In genomic region chr18:45838302-45839070, GRCh38 we compare ENCODE assay signal across 11 cellular contexts. TPM values are rescaled to one million over a fixed set of nuclear protein-coding genes. Genes with fewer than 3 reads are reported as not detected.
DNase-seq lines count a peak whose midpoint lies in the region; ATAC-seq, FAIRE-seq and TF ChIP-seq lines count a peak whose summit lies in the region.
"Had no signal": no experiment of that assay in that cellular context is flagged by ENCODE, and none has a peak within 500 bp of the region (broad histone marks: within the 10 kb centered on the region; RNA-seq: fewer than 3 reads in every experiment).

No MANE protein-coding gene starts in this region.

- no peaks in the 10 kb centered on the region for H3K36me3 ChIP-seq in body of pancreas (replicated peaks in 1 of 2; ENCODE audit: insufficient read depth in 1 of 2, low read depth in 2 of 2)
- H3K36me3 ChIP-seq in left lung = no peaks in the 10 kb centered on the region

- H3K4me1 ChIP-seq in body of pancreas (peaks cover 23% of the 10 kb centered on the region), left lung (peaks cover 16 to 25% of the 10 kb centered on the region in 2 donors)

- TF ChIP-seq CTCF in activated CD8-positive, alpha-beta T cell treated with anti-CD3 and anti-CD28 coated beads for 36 hours (IDR thresholded peaks at IDR 0.05) = no peak
- TF ChIP-seq CTCF in body of pancreas (IDR thresholded peaks at IDR 0.05) = no peak
- no peak for TF ChIP-seq CTCF in left lung (IDR thresholded peaks at IDR 0.05)

- H3K27me3 Mint-ChIP-seq in activated CD8-positive, alpha-beta T cell treated with anti-CD3 and anti-CD28 coated beads, Interleukin-2, amount 10 ng/mL, durations not matched to agents 7 days and 5 days (ENCODE audit: low read depth) = peaks cover 50% of the 10 kb centered on the region
- H3K27me3 Mint-ChIP-seq in activated CD8-positive, alpha-beta T cell treated with anti-CD3 and anti-CD28 coated beads for 36 hours = peaks cover 35% of the 10 kb centered on the region
- peaks cover 64 to 72% of the 10 kb centered on the region in 2 donors for H3K27me3 Mint-ChIP-seq in stimulated activated naive B cell treated with anti-CD40 and anti-IgM and Interleukin-4, amounts not matched to agents 10 μg/mL and 1 μg/mL and 100 μg/mL, for 72 hours

- H3K9me3 ChIP-seq in body of pancreas (no peaks in the 10 kb centered on the region), left lung (no peaks in the 10 kb centered on the region)

- H3K27me3 ChIP-seq in body of pancreas (peaks cover 0 to 6% of the 10 kb centered on the region in 2 donors), left lung (peaks cover 25 to 46% of the 10 kb centered on the region in 2 donors)

- intact Hi-C loops in activated CD8-positive, alpha-beta T cell treated with anti-CD3 and anti-CD28 coated beads for 36 hours (cut with micrococcal nuclease) = no loop called here
- intact Hi-C loops in body of pancreas (cut with DNase I) (no loop called here), left lung (cut with DNase I) (no loop called here)

- H3K4me1 Mint-ChIP-seq in activated CD8-positive, alpha-beta T cell treated with anti-CD3 and anti-CD28 coated beads, Interleukin-2, amount 10 ng/mL, durations not matched to agents 7 days and 5 days (ENCODE audit: low read depth) = peaks cover 10% of the 10 kb centered on the region
- H3K4me1 Mint-ChIP-seq in activated CD8-positive, alpha-beta T cell treated with anti-CD3 and anti-CD28 coated beads for 36 hours (ENCODE audit: low read depth) = peaks cover 7% of the 10 kb centered on the region
- peaks cover 5 to 19% of the 10 kb centered on the region in 2 donors for H3K4me1 Mint-ChIP-seq in stimulated activated naive B cell treated with anti-CD40 and anti-IgM and Interleukin-4, amounts not matched to agents 10 μg/mL and 1 μg/mL and 100 μg/mL, for 72 hours

- no peaks in the 10 kb centered on the region for H3K36me3 Mint-ChIP-seq in activated CD8-positive, alpha-beta T cell treated with anti-CD3 and anti-CD28 coated beads, Interleukin-2, amount 10 ng/mL, durations not matched to agents 7 days and 5 days (ENCODE audit: low read depth)
- no peaks in the 10 kb centered on the region for H3K36me3 Mint-ChIP-seq in activated CD8-positive, alpha-beta T cell treated with anti-CD3 and anti-CD28 coated beads for 36 hours (ENCODE audit: low read depth)
- peaks cover 5 to 18% of the 10 kb centered on the region in 2 donors for H3K36me3 Mint-ChIP-seq in stimulated activated naive B cell treated with anti-CD40 and anti-IgM and Interleukin-4, amounts not matched to agents 10 μg/mL and 1 μg/mL and 100 μg/mL, for 72 hours
- H3K36me3 Mint-ChIP-seq: activated CD8-positive, alpha-beta memory T cell treated with anti-CD3 and anti-CD28 coated beads, Interleukin-2, amount 10 ng/mL, durations not matched to agents 7 days and 5 days had no signal

- no peak for ATAC-seq in activated CD8-positive, alpha-beta T cell treated with anti-CD3 and anti-CD28 coated beads, Interleukin-2, amount 10 ng/mL, durations not matched to agents 7 days and 5 days
- ATAC-seq in activated CD8-positive, alpha-beta T cell treated with anti-CD3 and anti-CD28 coated beads for 36 hours = no peak
- peak; percentile 39 for ATAC-seq in body of pancreas
- ATAC-seq in left lung = peak; percentile 46
- ATAC-seq in stimulated activated naive B cell treated with anti-CD40 and anti-IgM and Interleukin-4, amounts not matched to agents 10 μg/mL and 1 μg/mL and 100 μg/mL, for 72 hours (replicated peaks) = no peak
- no peak for ATAC-seq in GM19324 (IDR thresholded peaks at IDR 0.05; ENCODE audit: low FRiP score, unreplicated experiment)

- peak overlapping the region; percentile 13 for H3K4me3 Mint-ChIP-seq in activated CD8-positive, alpha-beta T cell treated with anti-CD3 and anti-CD28 coated beads, Interleukin-2, amount 10 ng/mL, durations not matched to agents 7 days and 5 days
- H3K4me3 Mint-ChIP-seq in activated CD8-positive, alpha-beta T cell treated with anti-CD3 and anti-CD28 coated beads for 36 hours = no peak overlapping the region
- H3K4me3 Mint-ChIP-seq in stimulated activated naive B cell treated with anti-CD40 and anti-IgM and Interleukin-4, amounts not matched to agents 10 μg/mL and 1 μg/mL and 100 μg/mL, for 72 hours = peak overlapping the region; percentile 23 to 26
- H3K4me3 Mint-ChIP-seq: activated CD8-positive, alpha-beta memory T cell treated with anti-CD3 and anti-CD28 coated beads, Interleukin-2, amount 10 ng/mL, durations not matched to agents 7 days and 5 days had no signal

- WGBS in body of pancreas, 2 donors = 20 to 29% methylated on average over 3 to 44 of the region's 53 CpGs

- DNase-seq in activated CD8-positive, alpha-beta T cell treated with anti-CD3 and anti-CD28 coated beads, Interleukin-2, amount 10 ng/mL, durations not matched to agents 7 days and 5 days = no peak
- no peak for DNase-seq in activated CD8-positive, alpha-beta T cell treated with anti-CD3 and anti-CD28 coated beads for 36 hours
- peak in 1 of 4 donors; percentile 30 for DNase-seq in body of pancreas
- DNase-seq in left lung = peak in 1 of 2 donors; percentile 84
- no peak for DNase-seq in stimulated activated naive B cell treated with anti-CD40 and anti-IgM and Interleukin-4, amounts not matched to agents 10 μg/mL and 1 μg/mL and 100 μg/mL, for 72 hours
- no peak for DNase-seq in NOMO-1 treated with DMSO at 0.1 percent for 48 hours (lab: John Stamatoyannopoulos, UW; ENCODE audit: unreplicated experiment)
- DNase-seq in GM19239 (ENCODE audit: insufficient read length, low spot score) = no peak
- DNase-seq: SHP77 treated with DMSO at 0.1 percent for 48 hours had no signal

- TF ChIP-seq POLR2A in body of pancreas (IDR thresholded peaks at IDR 0.05) = no peak

- POLR2A ChIA-PET in activated CD8-positive, alpha-beta T cell treated with anti-CD3 and anti-CD28 coated beads, Interleukin-2, amount 10 ng/mL, durations not matched to agents 7 days and 5 days (lab: Charles Lee) = interaction anchor here (1.4 kb wide), 1 partner anchor 174 kb away, joined by 3 read pairs; no protein-coding TSS in a partner anchor
- POLR2A ChIA-PET in activated CD8-positive, alpha-beta T cell treated with anti-CD3 and anti-CD28 coated beads for 36 hours (lab: Charles Lee) = no interaction called here

- H3K27ac Mint-ChIP-seq in activated CD8-positive, alpha-beta T cell treated with anti-CD3 and anti-CD28 coated beads, Interleukin-2, amount 10 ng/mL, durations not matched to agents 7 days and 5 days = no peak overlapping the region
- H3K27ac Mint-ChIP-seq in activated CD8-positive, alpha-beta T cell treated with anti-CD3 and anti-CD28 coated beads for 36 hours = no peak overlapping the region
- H3K27ac Mint-ChIP-seq in stimulated activated naive B cell treated with anti-CD40 and anti-IgM and Interleukin-4, amounts not matched to agents 10 μg/mL and 1 μg/mL and 100 μg/mL, for 72 hours = no peak overlapping the region
- H3K27ac Mint-ChIP-seq: activated CD8-positive, alpha-beta memory T cell treated with anti-CD3 and anti-CD28 coated beads, Interleukin-2, amount 10 ng/mL, durations not matched to agents 7 days and 5 days had no signal

- CTCF ChIA-PET in activated CD8-positive, alpha-beta T cell treated with anti-CD3 and anti-CD28 coated beads, Interleukin-2, amount 10 ng/mL, durations not matched to agents 7 days and 5 days (lab: Charles Lee) = interaction anchor here (1.4 kb wide), 1 partner anchor 150 kb away, joined by 4 read pairs; no protein-coding TSS in a partner anchor
- CTCF ChIA-PET in activated CD8-positive, alpha-beta T cell treated with anti-CD3 and anti-CD28 coated beads for 36 hours (lab: Charles Lee) = interaction anchor here (1.2 to 2.0 kb wide), 7 partner anchors 15 to 235 kb away, joined by 3 to 9 read pairs (median 3); partner anchors contain the start of gene SLC14A1

- no peaks in the 10 kb centered on the region for H3K9me3 Mint-ChIP-seq in activated CD8-positive, alpha-beta T cell treated with anti-CD3 and anti-CD28 coated beads, Interleukin-2, amount 10 ng/mL, durations not matched to agents 7 days and 5 days (ENCODE audit: insufficient read depth)
- H3K9me3 Mint-ChIP-seq in activated CD8-positive, alpha-beta T cell treated with anti-CD3 and anti-CD28 coated beads for 36 hours = no peaks in the 10 kb centered on the region
- H3K9me3 Mint-ChIP-seq in stimulated activated naive B cell treated with anti-CD40 and anti-IgM and Interleukin-4, amounts not matched to agents 10 μg/mL and 1 μg/mL and 100 μg/mL, for 72 hours = no peaks in the 10 kb centered on the region

- H3K27ac ChIP-seq in body of pancreas (no peak overlapping the region), left lung (no peak overlapping the region)

- FAIRE-seq in GM19239 (lab: Jason Lieb, UNC) = no peak
- FAIRE-seq: GM12892 had no signal

- H3K4me3 ChIP-seq in body of pancreas = no peak overlapping the region
- H3K4me3 ChIP-seq in left lung = peak overlapping the region in 1 of 2 donors; percentile 10

RNA-seq across cellular contexts. Expression of gene SIGLEC15, which starts 13.0 kb away (rescaled TPM):
- not detected for total RNA-seq in activated CD8-positive, alpha-beta T cell treated with anti-CD3 and anti-CD28 coated beads, Interleukin-2, amount 10 ng/mL, durations not matched to agents 7 days and 5 days
- not detected for total RNA-seq in activated CD8-positive, alpha-beta T cell treated with anti-CD3 and anti-CD28 coated beads for 36 hours
- total RNA-seq in body of pancreas = 1 to 10 TPM in 1 of 2 donors, under 1 TPM in 1; 0.26 to 2.0 TPM
- total RNA-seq in left lung = under 1 TPM; 0.35 to 0.47 TPM
- total RNA-seq: activated CD8-positive, alpha-beta memory T cell treated with anti-CD3 and anti-CD28 coated beads, Interleukin-2, amount 10 ng/mL, durations not matched to agents 7 days and 5 days had no signal

Comparison
In these comparisons a context has a peak if more than half of its experiments do, and no peak if none do; other contexts are left out.
1. ATAC-seq: peak in body of pancreas (single experiment) and left lung (single experiment); none in activated CD8-positive, alpha-beta T cell treated with anti-CD3 and anti-CD28 coated beads, Interleukin-2, amount 10 ng/mL, durations not matched to agents 7 days and 5 days (single experiment), activated CD8-positive, alpha-beta T cell treated with anti-CD3 and anti-CD28 coated beads for 36 hours (single experiment), stimulated activated naive B cell treated with anti-CD40 and anti-IgM and Interleukin-4, amounts not matched to agents 10 μg/mL and 1 μg/mL and 100 μg/mL, for 72 hours (0 of 2) and GM19324 (single experiment).